Comparison of ENCODE assay signal across 21 cellular contexts in genomic region chr1:193634876-193635275, GRCh38.
DNase-seq lines count a peak whose midpoint lies in the region; ATAC-seq and TF ChIP-seq lines count a peak whose summit lies in the region.
"Had no signal": no experiment of that assay in that cellular context is flagged by ENCODE, and none has a peak within 500 bp of the region (broad histone marks: within the 10 kb centered on the region; RNA-seq: fewer than 3 reads in every experiment).

No MANE protein-coding gene starts in this region.

- H3K4me3 Mint-ChIP-seq in CD8-positive, alpha-beta memory T cell = peak overlapping the region in 4 of 7 donors; percentile 10 to 53 (median 30)
- H3K4me3 Mint-ChIP-seq: CD14-positive monocyte had no signal

- H2BK120ac ChIP-seq in IMR-90 (ENCODE audit: low read depth, low read length) = no peak overlapping the region

- no peak for TF ChIP-seq RAD21 in IMR-90 (IDR thresholded peaks at IDR 0.05; ENCODE audit: low read length)

- H3K79me1 ChIP-seq in IMR-90 (ENCODE audit: low read depth in 1 of 2, low read length in 2 of 2) = no peaks in the 10 kb centered on the region

- no peaks in the 10 kb centered on the region for H3K9me3 ChIP-seq in CD8-positive, alpha-beta memory T cell (ENCODE audit: low read length)
- H3K9me3 ChIP-seq in IMR-90 (ENCODE audit: control insufficient read depth, insufficient read depth, low read length) (no peaks in the 10 kb centered on the region), PC-3 (ENCODE audit: low read length) (no peaks in the 10 kb centered on the region), MM.1S (replicated peaks; ENCODE audit: insufficient read depth, low read length) (no peaks in the 10 kb centered on the region)
- H3K9me3 ChIP-seq: Caco-2 had no signal

- CTCF ChIA-PET in CD8-positive, alpha-beta memory T cell (lab: Charles Lee) = no interaction called here
- CTCF ChIA-PET in IMR-90 (lab: Yijun Ruan, JAX) (interaction anchor here (0.6 kb wide), 1 partner anchor 658 kb away, joined by 3 read pairs; no protein-coding TSS in a partner anchor), PC-3 (lab: Charles Lee) (no interaction called here)

- TF ChIP-seq CTCF in IMR-90 (conservative IDR thresholded peaks at IDR 0.05; ENCODE audit: low read depth, low read length) (no peak), epithelial cell of proximal tubule (conservative IDR thresholded peaks at IDR 0.05; ENCODE audit: low read depth, low read length) (no peak), PC-3 (conservative IDR thresholded peaks at IDR 0.05; ENCODE audit: low read depth, low read length) (no peak), MM.1S (IDR thresholded peaks at IDR 0.05; ENCODE audit: low read length) (no peak)

- no peak overlapping the region for H2BK20ac ChIP-seq in IMR-90 (ENCODE audit: low read depth, low read length)

- no peaks in the 10 kb centered on the region for H3K9me1 ChIP-seq in IMR-90 (ENCODE audit: insufficient read depth, low read length)

- H3K79me2 ChIP-seq in PC-3 (ENCODE audit: low read length) (no peaks in the 10 kb centered on the region), MM.1S (ENCODE audit: low read length) (no peaks in the 10 kb centered on the region)

- in situ Hi-C loops in IMR-90 (cut with MboI; ENCODE audit: low sequenced_read_pairs) = no loop called here

- no peak for TF ChIP-seq POLR2A in IMR-90 (IDR thresholded peaks at IDR 0.05; ENCODE audit: low read depth, low read length)

- H3K4me2 ChIP-seq in IMR-90 (ENCODE audit: low read depth, low read length) (no peak overlapping the region), PC-3 (ENCODE audit: low read length) (no peak overlapping the region), MM.1S (ENCODE audit: low read depth, low read length) (no peak overlapping the region)
- H3K4me2 ChIP-seq: KMS-11, PC-9 had no signal

- no peaks in the 10 kb centered on the region for H3K4me1 ChIP-seq in CD8-positive, alpha-beta memory T cell (ENCODE audit: insufficient read depth, low read length)
- H3K4me1 ChIP-seq in IMR-90 (ENCODE audit: control insufficient read depth, insufficient read depth, low read length) = no peaks in the 10 kb centered on the region
- no peaks in the 10 kb centered on the region for H3K4me1 ChIP-seq in PC-3 (ENCODE audit: insufficient read depth, low read length)
- no peaks in the 10 kb centered on the region for H3K4me1 ChIP-seq in MM.1S (ENCODE audit: low read length)
- H3K4me1 ChIP-seq: Caco-2 had no signal

- no peak overlapping the region for H2AK9ac ChIP-seq in IMR-90 (replicated peaks; ENCODE audit: low read depth, low read length, poor library complexity)

- H3K9me2 ChIP-seq in PC-3 (replicated peaks; ENCODE audit: low read length) (no peaks in the 10 kb centered on the region), MM.1S (replicated peaks; ENCODE audit: insufficient read depth, low read length) (no peaks in the 10 kb centered on the region; the same call in 1 of the 2 replicates)

- BruUV-seq in IMR-90 (replicated peaks; lab: Mats Ljungman, UMichigan) (no TSS peak), PC-3 (replicated peaks; lab: Mats Ljungman, UMichigan) (no TSS peak)

- H2AK5ac ChIP-seq in IMR-90 (ENCODE audit: low read depth, low read length) = no peak overlapping the region

- intact Hi-C loops in IMR-90 (cut with micrococcal nuclease) (no loop called here), PC-3 (cut with micrococcal nuclease) (no loop called here), posterior vena cava (cut with DNase I) (no loop called here)

- H3K4ac ChIP-seq in IMR-90 (ENCODE audit: low read depth, low read length) = no peak overlapping the region

- H3K27ac ChIP-seq in CD8-positive, alpha-beta memory T cell (ENCODE audit: low read depth, low read length) = no peak overlapping the region
- no peak overlapping the region for H3K27ac ChIP-seq in IMR-90 (ENCODE audit: insufficient read depth, low read length)
- H3K27ac ChIP-seq in PC-3 (ENCODE audit: low read length) = no peak overlapping the region
- H3K27ac ChIP-seq in MM.1S (ENCODE audit: low read length) = no peak overlapping the region
- H3K27ac ChIP-seq: KMS-11, PC-9, RWPE1 had no signal

- H2AFZ ChIP-seq in IMR-90 (replicated peaks; ENCODE audit: low read length, poor library complexity) (no peak overlapping the region), PC-3 (ENCODE audit: low read length) (no peak overlapping the region), MM.1S (ENCODE audit: low read length) (no peak overlapping the region)
- H2AFZ ChIP-seq: PC-9 had no signal

- H4K20me1 ChIP-seq in IMR-90 (ENCODE audit: insufficient read depth, low read length) (no peaks in the 10 kb centered on the region), PC-3 (ENCODE audit: low read length) (no peaks in the 10 kb centered on the region), MM.1S (ENCODE audit: insufficient read depth, low read length) (no peaks in the 10 kb centered on the region)

- WGBS in IMR-90 (ENCODE audit: extremely low coverage in 2 of 2, insufficient read length in 1 of 2), 2 experiments = no CpG with 5 or more reads among the region's 1 CpG

- H3K18ac ChIP-seq in IMR-90 (ENCODE audit: low read depth, low read length) = no peak overlapping the region

- no peak overlapping the region for H2BK15ac ChIP-seq in IMR-90 (ENCODE audit: low read depth, low read length)

- H3K36me3 ChIP-seq in CD8-positive, alpha-beta memory T cell (ENCODE audit: insufficient read depth, low read length) = no peaks in the 10 kb centered on the region
- H3K36me3 ChIP-seq in IMR-90 (ENCODE audit: control insufficient read depth, insufficient read depth, low read length) = no peaks in the 10 kb centered on the region
- H3K36me3 ChIP-seq in PC-3 (ENCODE audit: low read depth, low read length) = no peaks in the 10 kb centered on the region
- H3K36me3 ChIP-seq in MM.1S (replicated peaks; ENCODE audit: insufficient read depth, low read length) = no peaks in the 10 kb centered on the region

- POLR2A ChIA-PET in CD8-positive, alpha-beta memory T cell (lab: Charles Lee) = no interaction called here
- POLR2A ChIA-PET in IMR-90 (lab: Charles Lee; ENCODE audit: unreplicated experiment) (no interaction called here), PC-3 (lab: Charles Lee; ENCODE audit: unreplicated experiment) (no interaction called here)

- no peak for ATAC-seq in IMR-90 (ENCODE audit: low read depth)
- ATAC-seq in PC-3 = no peak
- ATAC-seq: GM12878, HCT116, SK-N-SH treated with all-trans-retinoic acid at 6 μM for 48 hours had no signal

- H3K27me3 ChIP-seq in CD8-positive, alpha-beta memory T cell (ENCODE audit: insufficient read depth, low read length, poor library complexity, severe bottlenecking) = no peaks in the 10 kb centered on the region
- no peaks in the 10 kb centered on the region for H3K27me3 ChIP-seq in IMR-90 (ENCODE audit: control insufficient read depth, insufficient read depth, low read length)
- H3K27me3 ChIP-seq in PC-3 (ENCODE audit: low read length) = no peaks in the 10 kb centered on the region
- H3K27me3 ChIP-seq in MM.1S (replicated peaks; ENCODE audit: insufficient read depth, low read length) = no peaks in the 10 kb centered on the region

- no peak overlapping the region for H2BK5ac ChIP-seq in IMR-90 (ENCODE audit: low read depth, low read length, poor library complexity, severe bottlenecking)

- dilution Hi-C loops in IMR-90 (cut with HindIII; ENCODE audit: low sequenced_read_pairs, unreplicated experiment) = no loop called here

- no peaks in the 10 kb centered on the region for H3F3A ChIP-seq in PC-3 (ENCODE audit: low read length, unreplicated experiment)
- no peaks in the 10 kb centered on the region for H3F3A ChIP-seq in MM.1S (ENCODE audit: insufficient read depth, low read length)

- H4K8ac ChIP-seq in IMR-90 (ENCODE audit: low read depth in 2 of 2, low read length in 2 of 2) = no peak overlapping the region

- no peak overlapping the region; the same call in 1 of the 2 replicates for H4K5ac ChIP-seq in IMR-90 (ENCODE audit: low read depth, low read length)

- peaks cover 17 to 27% (median 25%) of the 10 kb centered on the region in 3 donors for H3K4me1 Mint-ChIP-seq in CD8-positive, alpha-beta memory T cell

- H3K23ac ChIP-seq in IMR-90 (ENCODE audit: low read depth, low read length) = no peak overlapping the region

- H3K9ac ChIP-seq in IMR-90 (ENCODE audit: low read depth, low read length) = no peak overlapping the region
- H3K9ac ChIP-seq in PC-3 (ENCODE audit: low read length) = no peak overlapping the region
- no peak overlapping the region for H3K9ac ChIP-seq in MM.1S (ENCODE audit: low read length)
- H3K9ac ChIP-seq: KMS-11 had no signal

- peaks cover 0 to 1% (median 0%) of the 10 kb centered on the region in 5 donors for H3K9me3 Mint-ChIP-seq in CD8-positive, alpha-beta memory T cell

- no peak overlapping the region for H3K56ac ChIP-seq in IMR-90 (ENCODE audit: extremely low read depth, insufficient read depth, low read length)

- no peaks in the 10 kb centered on the region for H3K27me3 Mint-ChIP-seq in CD8-positive, alpha-beta memory T cell

- peaks cover 0 to 28% (median 1%) of the 10 kb centered on the region in 3 donors for H3K36me3 Mint-ChIP-seq in CD8-positive, alpha-beta memory T cell
- H3K36me3 Mint-ChIP-seq: CD14-positive monocyte had no signal

- DNase-seq in CD8-positive, alpha-beta memory T cell = no peak
- DNase-seq in IMR-90 (no peak), epithelial cell of proximal tubule (ENCODE audit: low read depth) (peak; percentile 35), renal cortical epithelial cell (ENCODE audit: low read depth) (peak; percentile 60), PC-3 (no peak), MM.1S (no peak), posterior vena cava (ENCODE audit: low spot score) (no peak)
- DNase-seq: AML-193, Caco-2, NCI-H1417 treated with DMSO at 0.1 percent for 48 hours, NCI-H1930, NCI-H226, NCI-H524, PC-9, SIG-M5 had no signal

- 0 out of 2 replicates have a peak overlapping the region, but pooled peaks have one; percentile 41 for H3K14ac ChIP-seq in IMR-90 (replicated peaks; ENCODE audit: low read depth, low read length)

- H3K4me3 ChIP-seq in CD8-positive, alpha-beta memory T cell (ENCODE audit: low read length) = no peak overlapping the region
- H3K4me3 ChIP-seq in IMR-90 (ENCODE audit: insufficient read depth, low read depth, low read length) = no peak overlapping the region
- no peak overlapping the region for H3K4me3 ChIP-seq in epithelial cell of proximal tubule (ENCODE audit: low read depth, low read length)
- H3K4me3 ChIP-seq in PC-3 (ENCODE audit: low read length) = no peak overlapping the region
- no peak overlapping the region for H3K4me3 ChIP-seq in MM.1S (ENCODE audit: low read length)
- H3K4me3 ChIP-seq: GM12878, PC-9 had no signal

- H3K27ac Mint-ChIP-seq in CD8-positive, alpha-beta memory T cell = peak overlapping the region in 4 of 8 donors; percentile 14 to 96 (median 69)
- H3K27ac Mint-ChIP-seq: CD14-positive monocyte had no signal

- H4K91ac ChIP-seq in IMR-90 (ENCODE audit: insufficient read depth, low read depth, low read length) = no peak overlapping the region

TF ChIP-seq in IMR-90, 13 proteins besides CTCF, POLR2A, EP300 and RAD21 (continues in another document):
- TF ChIP-seq CEBPB (IDR thresholded peaks at IDR 0.05; ENCODE audit: low read depth, low read length) (no peak), CHD1 (IDR thresholded peaks at IDR 0.05; ENCODE audit: low read depth, low read length) (no peak), NFE2L2 (IDR thresholded peaks at IDR 0.05; ENCODE audit: low read depth, low read length) (no peak), RCOR1 (IDR thresholded peaks at IDR 0.05; ENCODE audit: insufficient replicate concordance, low read length) (no peak), BHLHE40 (IDR thresholded peaks at IDR 0.05; ENCODE audit: low read depth, low read length) (no peak), SMC3 (IDR thresholded peaks at IDR 0.05; ENCODE audit: low read depth, low read length) (no peak)

Comparison
In these comparisons a context has a peak if more than half of its experiments do, and no peak if none do; other contexts are left out.
1. DNase-seq: peak in epithelial cell of proximal tubule (single experiment) and renal cortical epithelial cell (single experiment); none in CD8-positive, alpha-beta memory T cell (0 of 5), IMR-90 (single experiment), PC-3 (single experiment), MM.1S (single experiment) and posterior vena cava (single experiment).